1 cellular context compared by ENCODE assay signal in the genomic region with DNA sequence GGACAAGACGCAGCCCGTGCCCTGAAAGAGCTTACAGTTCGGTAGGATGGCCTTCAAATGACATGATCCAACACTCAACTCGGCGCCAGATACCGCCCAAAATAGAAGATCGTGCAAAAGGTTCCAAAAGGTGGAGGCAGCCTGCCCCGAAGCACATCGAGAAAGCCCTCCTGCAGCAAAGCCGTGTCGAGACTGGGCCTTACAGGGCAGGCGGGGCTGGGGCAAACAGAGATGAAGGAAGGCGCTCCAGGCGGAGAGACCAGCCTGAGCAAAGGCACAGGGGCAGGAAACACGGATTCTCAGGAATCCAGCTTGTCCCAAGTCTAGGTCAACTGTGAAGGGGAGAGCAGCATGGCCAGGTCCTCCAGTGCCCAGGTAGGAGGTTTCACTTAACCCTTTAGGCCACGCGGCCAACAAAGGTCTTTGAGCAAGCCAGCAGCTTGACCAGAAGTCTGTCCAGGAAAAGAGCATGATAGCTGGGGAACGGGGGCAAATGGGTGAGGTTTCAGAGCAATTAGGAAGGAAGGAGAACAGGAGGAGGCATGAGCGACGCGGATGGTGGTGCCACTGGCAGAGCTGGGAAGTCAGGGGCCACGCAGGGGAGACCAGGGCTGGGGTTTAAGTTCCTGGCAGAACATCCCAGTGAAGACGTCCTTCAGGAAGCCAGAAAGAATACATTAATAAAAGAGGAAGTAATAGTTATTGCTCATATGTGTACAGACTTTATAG.
TF ChIP-seq lines count a peak whose summit lies in the region.

No MANE protein-coding gene starts in this region.

TF ChIP-seq in GM23338, 12 proteins besides CTCF, POLR2A, EP300 and RAD21 (continued from another document):
- TF ChIP-seq NANOG (IDR thresholded peaks at IDR 0.05; ENCODE audit: borderline replicate concordance) (no peak), EZH2phosphoT487 (IDR thresholded peaks at IDR 0.05; ENCODE audit: unreplicated experiment) (no peak), ZNF114 (CRISPR knock-in tag; IDR thresholded peaks at IDR 0.05) (no peak), CREB1 (CRISPR knock-in tag; IDR thresholded peaks at IDR 0.05; ENCODE audit: low read depth) (no peak)
- TF ChIP-seq, protein P1, sequence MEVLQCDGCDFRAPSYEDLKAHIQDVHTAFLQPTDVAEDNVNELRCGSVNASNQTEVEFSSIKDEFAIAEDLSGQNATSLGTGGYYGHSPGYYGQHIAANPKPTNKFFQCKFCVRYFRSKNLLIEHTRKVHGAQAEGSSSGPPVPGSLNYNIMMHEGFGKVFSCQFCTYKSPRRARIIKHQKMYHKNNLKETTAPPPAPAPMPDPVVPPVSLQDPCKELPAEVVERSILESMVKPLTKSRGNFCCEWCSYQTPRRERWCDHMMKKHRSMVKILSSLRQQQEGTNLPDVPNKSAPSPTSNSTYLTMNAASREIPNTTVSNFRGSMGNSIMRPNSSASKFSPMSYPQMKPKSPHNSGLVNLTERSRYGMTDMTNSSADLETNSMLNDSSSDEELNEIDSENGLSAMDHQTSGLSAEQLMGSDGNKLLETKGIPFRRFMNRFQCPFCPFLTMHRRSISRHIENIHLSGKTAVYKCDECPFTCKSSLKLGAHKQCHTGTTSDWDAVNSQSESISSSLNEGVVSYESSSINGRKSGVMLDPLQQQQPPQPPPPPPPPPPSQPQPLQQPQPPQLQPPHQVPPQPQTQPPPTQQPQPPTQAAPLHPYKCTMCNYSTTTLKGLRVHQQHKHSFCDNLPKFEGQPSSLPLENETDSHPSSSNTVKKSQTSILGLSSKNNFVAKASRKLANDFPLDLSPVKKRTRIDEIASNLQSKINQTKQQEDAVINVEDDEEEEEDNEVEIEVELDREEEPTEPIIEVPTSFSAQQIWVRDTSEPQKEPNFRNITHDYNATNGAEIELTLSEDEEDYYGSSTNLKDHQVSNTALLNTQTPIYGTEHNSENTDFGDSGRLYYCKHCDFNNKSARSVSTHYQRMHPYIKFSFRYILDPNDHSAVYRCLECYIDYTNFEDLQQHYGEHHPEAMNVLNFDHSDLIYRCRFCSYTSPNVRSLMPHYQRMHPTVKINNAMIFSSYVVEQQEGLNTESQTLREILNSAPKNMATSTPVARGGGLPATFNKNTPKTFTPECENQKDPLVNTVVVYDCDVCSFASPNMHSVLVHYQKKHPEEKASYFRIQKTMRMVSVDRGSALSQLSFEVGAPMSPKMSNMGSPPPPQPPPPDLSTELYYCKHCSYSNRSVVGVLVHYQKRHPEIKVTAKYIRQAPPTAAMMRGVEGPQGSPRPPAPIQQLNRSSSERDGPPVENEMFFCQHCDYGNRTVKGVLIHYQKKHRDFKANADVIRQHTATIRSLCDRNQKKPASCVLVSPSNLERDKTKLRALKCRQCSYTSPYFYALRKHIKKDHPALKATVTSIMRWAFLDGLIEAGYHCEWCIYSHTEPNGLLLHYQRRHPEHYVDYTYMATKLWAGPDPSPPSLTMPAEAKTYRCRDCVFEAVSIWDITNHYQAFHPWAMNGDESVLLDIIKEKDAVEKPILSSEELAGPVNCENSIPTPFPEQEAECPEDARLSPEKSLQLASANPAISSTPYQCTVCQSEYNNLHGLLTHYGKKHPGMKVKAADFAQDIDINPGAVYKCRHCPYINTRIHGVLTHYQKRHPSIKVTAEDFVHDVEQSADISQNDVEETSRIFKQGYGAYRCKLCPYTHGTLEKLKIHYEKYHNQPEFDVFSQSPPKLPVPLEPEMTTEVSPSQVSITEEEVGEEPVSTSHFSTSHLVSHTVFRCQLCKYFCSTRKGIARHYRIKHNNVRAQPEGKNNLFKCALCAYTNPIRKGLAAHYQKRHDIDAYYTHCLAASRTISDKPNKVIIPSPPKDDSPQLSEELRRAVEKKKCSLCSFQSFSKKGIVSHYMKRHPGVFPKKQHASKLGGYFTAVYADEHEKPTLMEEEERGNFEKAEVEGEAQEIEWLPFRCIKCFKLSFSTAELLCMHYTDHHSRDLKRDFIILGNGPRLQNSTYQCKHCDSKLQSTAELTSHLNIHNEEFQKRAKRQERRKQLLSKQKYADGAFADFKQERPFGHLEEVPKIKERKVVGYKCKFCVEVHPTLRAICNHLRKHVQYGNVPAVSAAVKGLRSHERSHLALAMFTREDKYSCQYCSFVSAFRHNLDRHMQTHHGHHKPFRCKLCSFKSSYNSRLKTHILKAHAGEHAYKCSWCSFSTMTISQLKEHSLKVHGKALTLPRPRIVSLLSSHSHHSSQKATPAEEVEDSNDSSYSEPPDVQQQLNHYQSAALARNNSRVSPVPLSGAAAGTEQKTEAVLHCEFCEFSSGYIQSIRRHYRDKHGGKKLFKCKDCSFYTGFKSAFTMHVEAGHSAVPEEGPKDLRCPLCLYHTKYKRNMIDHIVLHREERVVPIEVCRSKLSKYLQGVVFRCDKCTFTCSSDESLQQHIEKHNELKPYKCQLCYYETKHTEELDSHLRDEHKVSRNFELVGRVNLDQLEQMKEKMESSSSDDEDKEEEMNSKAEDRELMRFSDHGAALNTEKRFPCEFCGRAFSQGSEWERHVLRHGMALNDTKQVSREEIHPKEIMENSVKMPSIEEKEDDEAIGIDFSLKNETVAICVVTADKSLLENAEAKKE (CRISPR knock-in tag; IDR thresholded peaks at IDR 0.05): no peak
